Comparison of ENCODE assay signal across 1 cellular context in genomic region chr6:28208180-28208659, GRCh38.
TF ChIP-seq lines count a peak whose summit lies in the region.

No MANE protein-coding gene starts in this region.

TF ChIP-seq in HepG2, 621 proteins besides CTCF, POLR2A, EP300 and RAD21:
- 0 out of 2 replicates have a peak, but pooled peaks have one; percentile 68 for TF ChIP-seq CBX2 (IDR thresholded peaks at IDR 0.05; ENCODE audit: low read depth, low read length)
- no peak; the same call in 1 of the 2 replicates for TF ChIP-seq CBX2 (CRISPR knock-in tag; IDR thresholded peaks at IDR 0.05; ENCODE audit: low read depth)
- TF ChIP-seq SAP130 (CRISPR knock-in tag; IDR thresholded peaks at IDR 0.05; ENCODE audit: low read depth) = no peak
- no peak for TF ChIP-seq ZNF510 (CRISPR knock-in tag; IDR thresholded peaks at IDR 0.05; ENCODE audit: low read depth)
- no peak for TF ChIP-seq ATF4 (CRISPR knock-in tag; IDR thresholded peaks at IDR 0.05)
- TF ChIP-seq IRF9 (CRISPR knock-in tag; IDR thresholded peaks at IDR 0.05; ENCODE audit: borderline replicate concordance) = no peak
